ENCODE assay signal across 31 cellular contexts in the genomic region with DNA sequence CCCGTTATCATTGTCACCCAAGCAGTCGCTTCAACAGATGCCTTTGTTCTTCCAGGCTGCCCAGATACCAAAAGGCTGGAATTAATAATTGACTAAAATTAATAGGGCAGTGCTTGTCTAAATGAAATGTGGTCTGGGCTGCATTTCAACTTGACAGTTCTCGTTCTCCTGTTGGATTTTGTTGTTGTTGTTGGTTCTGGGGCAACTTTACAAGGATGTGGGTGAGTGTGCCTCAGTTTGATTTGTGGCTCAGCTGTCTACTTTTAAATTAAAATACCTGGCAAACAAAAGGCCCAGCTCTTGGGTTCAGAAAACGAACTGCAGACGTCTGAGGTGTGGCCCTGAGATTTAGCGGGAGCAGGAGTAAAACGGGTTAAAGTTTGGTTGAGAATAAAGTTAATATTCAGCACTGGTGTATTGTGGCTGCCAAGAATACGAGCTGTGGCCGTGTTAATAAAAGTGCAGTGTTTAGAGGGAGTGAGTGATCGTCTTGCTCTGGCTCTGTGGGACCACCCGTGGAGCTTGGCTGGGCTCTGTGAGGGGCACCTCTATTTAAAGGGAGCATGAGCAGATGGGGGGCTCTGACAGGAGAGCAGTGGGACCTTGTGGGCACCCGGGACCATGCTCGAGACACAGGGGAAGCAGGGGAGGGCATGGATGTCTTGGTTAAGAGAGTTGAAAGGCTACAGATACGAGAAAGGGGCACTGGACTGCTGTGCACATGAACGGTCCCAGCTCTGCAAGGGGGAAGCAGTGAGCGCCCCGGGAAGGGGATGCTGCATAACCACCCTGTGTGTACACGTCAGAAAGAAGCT.
DNase-seq lines count a peak whose midpoint lies in the region; ATAC-seq and TF ChIP-seq lines count a peak whose summit lies in the region.
"Had no signal": no experiment of that assay in that cellular context is flagged by ENCODE, and none has a peak within 500 bp of the region (broad histone marks: within the 10 kb centered on the region; RNA-seq: fewer than 3 reads in every experiment).

No MANE protein-coding gene starts in this region.

- H3K4me2 ChIP-seq in PC-3 (ENCODE audit: low read length): no peak overlapping the region

- H3F3A ChIP-seq in PC-3 (ENCODE audit: low read length, unreplicated experiment): no peaks in the 10 kb centered on the region

- H3K79me2 ChIP-seq in PC-3 (ENCODE audit: low read length): no peaks in the 10 kb centered on the region

- H3K9me3 Mint-ChIP-seq in Calu3 (ENCODE audit: low read depth, unreplicated experiment): peaks cover 6% of the 10 kb centered on the region

- H3K36me3 ChIP-seq in PC-3 (ENCODE audit: low read depth, low read length): no peaks in the 10 kb centered on the region
- H3K36me3 ChIP-seq: heart right ventricle, SJCRH30 had no signal

- DNase-seq in Calu3: no peak
- DNase-seq in epithelial cell of proximal tubule (ENCODE audit: low read depth): no peak
- DNase-seq in medulla oblongata (ENCODE audit: extremely low spot score): peak; percentile 38
- peak; percentile 86 for DNase-seq in renal cortical epithelial cell (ENCODE audit: low read depth)
- no peak for DNase-seq in NCI-H446 (lab: John Stamatoyannopoulos, UW)
- no peak for DNase-seq in PC-3
- no peak for DNase-seq in HPDE6-E6E7 (ENCODE audit: extremely low spot score)
- DNase-seq: activated CD4-positive, alpha-beta T cell treated with anti-CD3 and anti-CD28 coated beads, Interleukin-2, amount 10 ng/mL, durations not matched to agents 24 days and 14 days; activated CD8-positive, alpha-beta memory T cell treated with anti-CD3 and anti-CD28 coated beads for 24 hours; activated T-cell treated with anti-CD3 and anti-CD28 coated beads for 4 hours; AML-193; CD4-positive, alpha-beta T cell; effector memory CD4-positive, alpha-beta T cell; erythroblast; heart right ventricle; left cardiac atrium; NCI-H1092; NCI-H1694 treated with DMSO at 0.1 percent for 48 hours; NCI-H2171; NCI-H510A; occipital lobe; SJCRH30; stimulated activated naive B cell treated with anti-CD40 and anti-IgM and Interleukin-4, amounts not matched to agents 10 μg/mL and 1 μg/mL and 100 μg/mL, for 72 hours; SW 1271; T1000; trophoblast cell had no signal

- no peak for ATAC-seq in PC-3
- ATAC-seq in GM18868 (IDR thresholded peaks at IDR 0.05; ENCODE audit: unreplicated experiment): no peak
- ATAC-seq: activated naive CD4-positive, alpha-beta T cell treated with anti-CD3 and anti-CD28 coated beads, Interleukin-2, amount 50 U/mL, for 72 hours; stimulated activated naive B cell treated with anti-CD40 and anti-IgM and Interleukin-4, amounts not matched to agents 10 μg/mL and 1 μg/mL and 100 μg/mL, for 72 hours had no signal

- H3K9me2 ChIP-seq in PC-3 (replicated peaks; ENCODE audit: low read length): no peaks in the 10 kb centered on the region

- H3K27ac ChIP-seq in PC-3 (ENCODE audit: low read length): no peak overlapping the region
- H3K27ac ChIP-seq: SJCRH30 had no signal

- CTCF ChIA-PET in Calu3 (lab: Charles Lee): no interaction called here
- CTCF ChIA-PET in PC-3 (lab: Charles Lee): no interaction called here

- no peak overlapping the region for H3K9ac ChIP-seq in PC-3 (ENCODE audit: low read length)

- intact Hi-C loops in Calu3 (cut with micrococcal nuclease; ENCODE audit: unreplicated experiment): no loop called here
- intact Hi-C loops in PC-3 (cut with micrococcal nuclease): no loop called here

- TF ChIP-seq CTCF in Calu3 (IDR thresholded peaks at IDR 0.05; ENCODE audit: unreplicated experiment) (no peak), epithelial cell of proximal tubule (conservative IDR thresholded peaks at IDR 0.05; ENCODE audit: low read depth, low read length) (no peak), PC-3 (conservative IDR thresholded peaks at IDR 0.05; ENCODE audit: low read depth, low read length) (no peak)

- peaks cover 53% of the 10 kb centered on the region for H3K27me3 ChIP-seq in PC-3 (ENCODE audit: low read length)
- H3K27me3 ChIP-seq: heart right ventricle, SJCRH30 had no signal

- peaks cover 18% of the 10 kb centered on the region for H3K27me3 Mint-ChIP-seq in Calu3 (ENCODE audit: unreplicated experiment)
- H3K27me3 Mint-ChIP-seq: activated CD4-positive, alpha-beta T cell treated with anti-CD3 and anti-CD28 coated beads, Interleukin-2, amount 10 ng/mL, durations not matched to agents 24 days and 14 days had no signal

- H2AFZ ChIP-seq in PC-3 (ENCODE audit: low read length): no peak overlapping the region

- H3K4me3 ChIP-seq in epithelial cell of proximal tubule (ENCODE audit: low read depth, low read length): peak overlapping the region; percentile 27
- no peak overlapping the region for H3K4me3 ChIP-seq in PC-3 (ENCODE audit: low read length)
- H3K4me3 ChIP-seq: heart right ventricle, K562, SJCRH30 had no signal

- H3K4me1 Mint-ChIP-seq in Calu3 (ENCODE audit: low read depth, unreplicated experiment): peaks cover 18% of the 10 kb centered on the region
- H3K4me1 Mint-ChIP-seq: activated CD4-positive, alpha-beta T cell treated with anti-CD3 and anti-CD28 coated beads, Interleukin-2, amount 10 ng/mL, durations not matched to agents 24 days and 14 days; memory B cell had no signal

- no peaks in the 10 kb centered on the region for H3K36me3 Mint-ChIP-seq in Calu3 (ENCODE audit: insufficient read depth, unreplicated experiment)

- POLR2A ChIA-PET in PC-3 (lab: Charles Lee; ENCODE audit: unreplicated experiment): no interaction called here

- H3K27ac Mint-ChIP-seq in Calu3 (ENCODE audit: unreplicated experiment): no peak overlapping the region
- H3K27ac Mint-ChIP-seq: activated CD4-positive, alpha-beta T cell treated with anti-CD3 and anti-CD28 coated beads, Interleukin-2, amount 10 ng/mL, durations not matched to agents 24 days and 14 days; activated naive CD4-positive, alpha-beta T cell treated with anti-CD3 and anti-CD28 coated beads, Interleukin-2, amount 50 U/mL, for 72 hours; activated T-helper 2 cell treated with anti-CD3 and anti-CD28 coated beads, Interferon-gamma antibody, Interleukin-2, Interleukin-4, amounts not matched to agents 10 μg/mL and 5 μg/mL and 100 μg/mL, durations not matched to agents 14 hours and 24 hours and 36 hours; CD4-positive, alpha-beta T cell; memory B cell; stimulated activated naive B cell treated with anti-CD40 and anti-IgM and Interleukin-4, amounts not matched to agents 10 μg/mL and 1 μg/mL and 100 μg/mL, for 72 hours had no signal

- H3K9me3 ChIP-seq in PC-3 (ENCODE audit: low read length): peaks cover 5% of the 10 kb centered on the region; the same call in 1 of the 2 replicates

- no peaks in the 10 kb centered on the region for H4K20me1 ChIP-seq in PC-3 (ENCODE audit: low read length)

- H3K4me3 Mint-ChIP-seq in Calu3 (ENCODE audit: low read depth, unreplicated experiment): peak overlapping the region; percentile 64
- H3K4me3 Mint-ChIP-seq: activated CD4-positive, alpha-beta T cell treated with anti-CD3 and anti-CD28 coated beads, Interleukin-2, amount 10 ng/mL, durations not matched to agents 24 days and 14 days; CD4-positive, alpha-beta T cell; memory B cell; stimulated activated naive B cell treated with anti-CD40 and anti-IgM and Interleukin-4, amounts not matched to agents 10 μg/mL and 1 μg/mL and 100 μg/mL, for 72 hours had no signal

- BruUV-seq in Calu3 (replicated peaks; lab: Mats Ljungman, UMichigan) (no TSS peak), PC-3 (replicated peaks; lab: Mats Ljungman, UMichigan) (no TSS peak)

- H3K4me1 ChIP-seq in PC-3 (ENCODE audit: insufficient read depth, low read length): no peaks in the 10 kb centered on the region
- H3K4me1 ChIP-seq: SJCRH30 had no signal

Comparison
In these comparisons a context has a peak if more than half of its experiments do, and no peak if none do; other contexts are left out.
1. DNase-seq: peak in medulla oblongata (single experiment) and renal cortical epithelial cell (single experiment); none in Calu3 (single experiment), epithelial cell of proximal tubule (single experiment), NCI-H446 (0 of 2), PC-3 (single experiment) and HPDE6-E6E7 (single experiment).